In genomic region chr12:89231686-89232085, GRCh38 we compare ENCODE assay signal across 10 cellular contexts.
"Had no signal": no experiment of that assay in that cellular context is flagged by ENCODE, and none has a peak within 500 bp of the region (broad histone marks: within the 10 kb centered on the region; RNA-seq: fewer than 3 reads in every experiment).

No MANE protein-coding gene starts in this region.

- H3K9me3 ChIP-seq: gastroesophageal sphincter, pancreas, upper lobe of left lung had no signal

- H3K4me3 ChIP-seq: gastroesophageal sphincter, pancreas, upper lobe of left lung had no signal

- H3K27me3 Mint-ChIP-seq: stimulated activated naive CD8-positive, alpha-beta T cell treated with anti-CD3 and anti-CD28 coated beads, Interleukin-15, Interleukin-2, amounts not matched to agents 100 ng/mL and 50 ng/mL, for 24 hours had no signal

- H3K4me1 ChIP-seq: gastroesophageal sphincter, pancreas had no signal

- H3K27me3 ChIP-seq: gastroesophageal sphincter, pancreas, upper lobe of left lung had no signal

- ATAC-seq: gastroesophageal sphincter, left ventricle myocardium superior, pancreas had no signal

- DNase-seq: activated naive CD4-positive, alpha-beta T cell treated with Interleukin-2 at 50 U/mL for 16 hours; activated T-cell treated with anti-CD3 and anti-CD28 coated beads, Interleukin-2, amount 50 U/mL, for 48 hours; effector CD4-positive, alpha-beta T cell; kidney; left ventricle myocardium superior; pancreas; stimulated activated CD4-positive, alpha-beta T cell treated with anti-CD3 and anti-CD28 coated beads, Interleukin-4, amount 100 ng/mL, for 1 hour; upper lobe of left lung had no signal

- H3K27ac Mint-ChIP-seq: stimulated activated naive CD8-positive, alpha-beta T cell treated with anti-CD3 and anti-CD28 coated beads, Interleukin-15, Interleukin-2, amounts not matched to agents 100 ng/mL and 50 ng/mL, for 24 hours had no signal

- H3K4me3 Mint-ChIP-seq: stimulated activated naive CD8-positive, alpha-beta T cell treated with anti-CD3 and anti-CD28 coated beads, Interleukin-15, Interleukin-2, amounts not matched to agents 100 ng/mL and 50 ng/mL, for 24 hours had no signal

- H3K36me3 ChIP-seq: gastroesophageal sphincter, pancreas, upper lobe of left lung had no signal
